Comparison of ENCODE assay signal across 20 cellular contexts in the genomic region with DNA sequence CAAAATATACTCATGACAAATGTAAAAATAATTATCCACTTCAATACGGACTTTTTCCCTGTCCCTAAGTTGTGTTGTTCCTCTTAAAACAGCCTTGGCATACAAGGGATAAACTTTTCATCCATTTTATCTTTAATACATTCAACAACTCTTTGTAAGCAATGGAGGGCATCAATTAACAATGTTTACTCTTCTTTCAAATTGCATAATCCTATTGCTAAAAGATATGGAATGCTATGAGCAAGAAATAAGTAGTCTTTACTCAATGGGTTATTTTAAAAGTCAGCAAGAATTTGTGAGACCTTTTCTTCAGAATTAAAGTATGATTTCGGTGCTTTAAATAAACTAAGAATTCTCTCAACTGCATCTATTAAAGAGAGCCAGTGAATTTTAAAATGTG. TPM values are rescaled to one million over a fixed set of nuclear protein-coding genes. Genes with fewer than 3 reads are reported as not detected.
A peak's percentile ranks its signal among the peaks of the same experiment; 100 is the strongest.
DNase-seq lines count a peak whose midpoint lies in the region; ATAC-seq and TF ChIP-seq lines count a peak whose summit lies in the region.
"Had no signal": no experiment of that assay in that cellular context is flagged by ENCODE, and none has a peak within 500 bp of the region (broad histone marks: within the 10 kb centered on the region; RNA-seq: fewer than 3 reads in every experiment).

No MANE protein-coding gene starts in this region.

- no peak overlapping the region for H3K4me2 ChIP-seq in Karpas-422 (ENCODE audit: low read depth, low read length, poor library complexity, severe bottlenecking)
- H3K4me2 ChIP-seq: A549, PC-9 had no signal

- H3K27ac Mint-ChIP-seq in natural killer cell treated with Interleukin-12 subunit alpha and Interleukin-12 subunit beta and Interleukin-15 and Interleukin-18, amount 100 ng/mL, for 72 hours: no peak overlapping the region
- H3K27ac Mint-ChIP-seq: CD4-positive, alpha-beta T cell had no signal

- no peak for TF ChIP-seq CTCF in RWPE1 (conservative IDR thresholded peaks at IDR 0.05; ENCODE audit: low read depth)
- no peak for TF ChIP-seq CTCF in fibroblast of mammary gland (conservative IDR thresholded peaks at IDR 0.05; ENCODE audit: control insufficient read depth, insufficient read depth, low read depth, low read length)

- no peaks in the 10 kb centered on the region for H3K9me2 ChIP-seq in Karpas-422 (replicated peaks; ENCODE audit: insufficient read depth, low read length)

- no peaks in the 10 kb centered on the region for H3K79me2 ChIP-seq in Karpas-422 (ENCODE audit: low read length)

- H3K4me3 Mint-ChIP-seq in natural killer cell treated with Interleukin-12 subunit alpha and Interleukin-12 subunit beta and Interleukin-15 and Interleukin-18, amount 100 ng/mL, for 72 hours: no peak overlapping the region
- H3K4me3 Mint-ChIP-seq: CD4-positive, alpha-beta T cell had no signal

- no peaks in the 10 kb centered on the region for H3K27me3 ChIP-seq in Karpas-422 (ENCODE audit: low read length)

- no peaks in the 10 kb centered on the region for H3K4me1 Mint-ChIP-seq in natural killer cell treated with Interleukin-12 subunit alpha and Interleukin-12 subunit beta and Interleukin-15 and Interleukin-18, amount 100 ng/mL, for 72 hours (ENCODE audit: low read depth in 2 of 2)

- CTCF ChIA-PET in RWPE1 (lab: Yijun Ruan, JAX): no interaction called here

- no peak overlapping the region for H3K4me3 ChIP-seq in fibroblast of mammary gland (ENCODE audit: control insufficient read depth, low read depth, low read length)
- no peak overlapping the region for H3K4me3 ChIP-seq in Karpas-422 (ENCODE audit: low read length)
- H3K4me3 ChIP-seq: A549, PC-9, SK-N-MC had no signal

- no peaks in the 10 kb centered on the region for H3K9me3 ChIP-seq in Karpas-422 (ENCODE audit: low read length)
- H3K9me3 ChIP-seq: A549 had no signal

- H3K27ac ChIP-seq in RWPE1 (no peak overlapping the region), Karpas-422 (ENCODE audit: low read length) (no peak overlapping the region)
- H3K27ac ChIP-seq: A549, PC-9 had no signal

- H3K27me3 Mint-ChIP-seq in natural killer cell treated with Interleukin-12 subunit alpha and Interleukin-12 subunit beta and Interleukin-15 and Interleukin-18, amount 100 ng/mL, for 72 hours: no peaks in the 10 kb centered on the region
- H3K27me3 Mint-ChIP-seq: CD4-positive, alpha-beta T cell had no signal

- H3K9me3 Mint-ChIP-seq in natural killer cell treated with Interleukin-12 subunit alpha and Interleukin-12 subunit beta and Interleukin-15 and Interleukin-18, amount 100 ng/mL, for 72 hours: peaks cover 4% of the 10 kb centered on the region
- H3K9me3 Mint-ChIP-seq: CD4-positive, alpha-beta T cell had no signal

- ATAC-seq in GM18858 (IDR thresholded peaks at IDR 0.05; ENCODE audit: unreplicated experiment) (no peak), HG03521 (IDR thresholded peaks at IDR 0.05; ENCODE audit: unreplicated experiment) (no peak)
- no peak for ATAC-seq in natural killer cell treated with Interleukin-12 subunit alpha and Interleukin-12 subunit beta and Interleukin-15 and Interleukin-18, amount 100 ng/mL, for 72 hours
- ATAC-seq: A549, Right ventricle myocardium inferior had no signal

- no peaks in the 10 kb centered on the region for H3K4me1 ChIP-seq in Karpas-422 (ENCODE audit: low read length)

- peak; percentile 4 for DNase-seq in AG08395 (ENCODE audit: low spot score)
- peak; percentile 44 for DNase-seq in ELR (ENCODE audit: low read depth)
- DNase-seq in RWPE1 (ENCODE audit: low spot score): peak; percentile 2
- DNase-seq in fibroblast of mammary gland (ENCODE audit: low read depth): peak; percentile 53
- DNase-seq in Karpas-422: no peak
- no peak for DNase-seq in natural killer cell treated with Interleukin-12 subunit alpha and Interleukin-12 subunit beta and Interleukin-15 and Interleukin-18, amount 100 ng/mL, for 72 hours (ENCODE audit: low spot score)
- DNase-seq: CD4-positive, alpha-beta T cell; DMS79; GF-D8; MV-4-11; NCI-H146; NCI-H2081 treated with DMSO at 0.1 percent for 48 hours; NCI-H226; NCI-H526 treated with DMSO at 0.1 percent for 48 hours; PC-9 had no signal

- no peak overlapping the region for H3K9ac ChIP-seq in Karpas-422 (ENCODE audit: low read length)

- no peak overlapping the region for H2AFZ ChIP-seq in Karpas-422 (ENCODE audit: low read length)
- H2AFZ ChIP-seq: PC-9 had no signal

- no peaks in the 10 kb centered on the region for H4K20me1 ChIP-seq in Karpas-422 (ENCODE audit: insufficient read depth, low read depth, low read length)

- H3K36me3 Mint-ChIP-seq in natural killer cell treated with Interleukin-12 subunit alpha and Interleukin-12 subunit beta and Interleukin-15 and Interleukin-18, amount 100 ng/mL, for 72 hours: no peaks in the 10 kb centered on the region

- H3K36me3 ChIP-seq in Karpas-422 (ENCODE audit: insufficient read depth, low read length): no peaks in the 10 kb centered on the region

- POLR2A ChIA-PET in RWPE1 (lab: Yijun Ruan, JAX; ENCODE audit: low non-redundant PET): no interaction called here

RNA-seq across cellular contexts. Expression of a gene that starts 41.9 kb away (rescaled TPM):
- total RNA-seq in Karpas-422 (2014; rRNA removed; shearing (Covaris generic); ENCODE audit: low replicate concordance): not detected in 2 replicates
- total RNA-seq in natural killer cell treated with Interleukin-12 subunit alpha and Interleukin-12 subunit beta and Interleukin-15 and Interleukin-18, amount 100 ng/mL, for 72 hours: 1 to 10 TPM in 1 of 2 donors, under 1 TPM in 1; 0.17 to 1.0 TPM

Comparison
In these comparisons a context has a peak if more than half of its experiments do, and no peak if none do; other contexts are left out.
1. DNase-seq: peak in AG08395 (single experiment), ELR (single experiment), RWPE1 (single experiment) and fibroblast of mammary gland (single experiment); none in Karpas-422 (single experiment) and natural killer cell treated with Interleukin-12 subunit alpha and Interleukin-12 subunit beta and Interleukin-15 and Interleukin-18, amount 100 ng/mL, for 72 hours (single experiment).